ENCODE assay signal across 14 cellular contexts in the genomic region with DNA sequence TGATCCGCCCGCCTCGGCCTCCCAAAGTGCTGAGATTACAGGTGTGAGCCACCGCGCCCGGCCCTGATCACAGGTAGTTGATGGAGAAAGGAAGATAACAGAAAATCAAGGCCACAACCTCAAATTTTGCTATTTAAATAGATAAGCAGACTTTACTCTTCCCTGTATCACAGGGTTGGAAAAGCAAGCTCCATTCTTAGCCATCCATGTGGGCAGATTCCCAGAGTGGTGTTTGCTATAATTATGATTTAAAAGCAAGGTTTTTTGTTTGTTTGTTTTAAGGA. TPM values are rescaled to one million over a fixed set of nuclear protein-coding genes. Genes with fewer than 3 reads are reported as not detected.
A peak's percentile ranks its signal among the peaks of the same experiment; 100 is the strongest.
DNase-seq lines count a peak whose midpoint lies in the region; ATAC-seq and TF ChIP-seq lines count a peak whose summit lies in the region.
"Had no signal": no experiment of that assay in that cellular context is flagged by ENCODE, and none has a peak within 500 bp of the region (broad histone marks: within the 10 kb centered on the region; RNA-seq: fewer than 3 reads in every experiment).

No MANE protein-coding gene starts in this region.

- H3K9me3 ChIP-seq in right cardiac atrium (ENCODE audit: control insufficient read depth, low read length): no peaks in the 10 kb centered on the region
- H3K9me3 ChIP-seq in right atrium auricular region: no peaks in the 10 kb centered on the region
- H3K9me3 ChIP-seq in uterus: no peaks in the 10 kb centered on the region
- H3K9me3 ChIP-seq: gastroesophageal sphincter, SJCRH30 had no signal

- H3K4me3 ChIP-seq in right cardiac atrium (ENCODE audit: low read length) (no peak overlapping the region), right atrium auricular region (no peak overlapping the region), uterus (no peak overlapping the region)
- H3K4me3 ChIP-seq: gastroesophageal sphincter, SJCRH30 had no signal

- H3K36me3 ChIP-seq in right atrium auricular region (no peaks in the 10 kb centered on the region), uterus (no peaks in the 10 kb centered on the region)
- H3K36me3 ChIP-seq: gastroesophageal sphincter, SJCRH30 had no signal

- no peaks in the 10 kb centered on the region for H3K27me3 Mint-ChIP-seq in activated naive CD8-positive, alpha-beta T cell treated with anti-CD3 and anti-CD28 coated beads, Interleukin-2, amount 50 U/mL, for 24 hours
- H3K27me3 Mint-ChIP-seq in natural killer cell (ENCODE audit: low read depth in 2 of 2): no peaks in the 10 kb centered on the region

- no peak for ATAC-seq in right cardiac atrium
- ATAC-seq in activated naive CD8-positive, alpha-beta T cell treated with anti-CD3 and anti-CD28 coated beads, Interleukin-2, amount 50 U/mL, for 24 hours: no peak
- ATAC-seq in natural killer cell: no peak
- ATAC-seq in GM21825 (IDR thresholded peaks at IDR 0.05; ENCODE audit: unreplicated experiment): no peak
- ATAC-seq: CD8-positive, alpha-beta T cell had no signal

- H3K27me3 ChIP-seq in right cardiac atrium (ENCODE audit: control insufficient read depth, insufficient read depth) (no peaks in the 10 kb centered on the region), right atrium auricular region (no peaks in the 10 kb centered on the region), uterus (no peaks in the 10 kb centered on the region)
- H3K27me3 ChIP-seq: gastroesophageal sphincter, SJCRH30 had no signal

- no peak overlapping the region for H3K4me3 Mint-ChIP-seq in activated naive CD8-positive, alpha-beta T cell treated with anti-CD3 and anti-CD28 coated beads, Interleukin-2, amount 50 U/mL, for 24 hours
- H3K4me3 Mint-ChIP-seq in natural killer cell: no peak overlapping the region
- H3K4me3 Mint-ChIP-seq: neural crest cell had no signal

- H3K4me1 Mint-ChIP-seq in activated naive CD8-positive, alpha-beta T cell treated with anti-CD3 and anti-CD28 coated beads, Interleukin-2, amount 50 U/mL, for 24 hours: peaks cover 73% of the 10 kb centered on the region
- peaks cover 7 to 10% of the 10 kb centered on the region in 2 donors for H3K4me1 Mint-ChIP-seq in natural killer cell

- peaks cover under 1% of the 10 kb centered on the region for H3K36me3 Mint-ChIP-seq in activated naive CD8-positive, alpha-beta T cell treated with anti-CD3 and anti-CD28 coated beads, Interleukin-2, amount 50 U/mL, for 24 hours (ENCODE audit: low read depth)
- no peaks in the 10 kb centered on the region for H3K36me3 Mint-ChIP-seq in natural killer cell

- TF ChIP-seq POLR2A in uterus (IDR thresholded peaks at IDR 0.05): no peak

- H3K4me1 ChIP-seq in right cardiac atrium (ENCODE audit: control insufficient read depth, insufficient read depth, low read length) (peaks cover 2% of the 10 kb centered on the region), right atrium auricular region (peaks cover 0 to 38% of the 10 kb centered on the region in 2 donors), uterus (peaks cover 13 to 26% of the 10 kb centered on the region in 2 donors)

- WGBS in right cardiac atrium: 96% methylated on average over 6 of the region's 6 CpGs

- peak overlapping the region; percentile 88 for H3K27ac Mint-ChIP-seq in activated naive CD8-positive, alpha-beta T cell treated with anti-CD3 and anti-CD28 coated beads, Interleukin-2, amount 50 U/mL, for 24 hours
- H3K27ac Mint-ChIP-seq in natural killer cell: peak overlapping the region; percentile 51 to 75
- H3K27ac Mint-ChIP-seq: CD8-positive, alpha-beta T cell had no signal

- H3K9me3 Mint-ChIP-seq in activated naive CD8-positive, alpha-beta T cell treated with anti-CD3 and anti-CD28 coated beads, Interleukin-2, amount 50 U/mL, for 24 hours: no peaks in the 10 kb centered on the region
- no peaks in the 10 kb centered on the region for H3K9me3 Mint-ChIP-seq in natural killer cell
- H3K9me3 Mint-ChIP-seq: CD8-positive, alpha-beta T cell; neural crest cell had no signal

- DNase-seq in right cardiac atrium: no peak
- DNase-seq in right atrium auricular region (ENCODE audit: low spot score): no peak
- no peak for DNase-seq in activated naive CD8-positive, alpha-beta T cell treated with anti-CD3 and anti-CD28 coated beads, Interleukin-2, amount 50 U/mL, for 24 hours
- DNase-seq in natural killer cell: no peak
- no peak for DNase-seq in uterus
- no peak for DNase-seq in GM19240 (ENCODE audit: insufficient read length, low spot score)
- no peak for DNase-seq in DMS 273 treated with DMSO at 0.1 percent for 48 hours (lab: John Stamatoyannopoulos, UW)
- DNase-seq: activated CD4-positive, alpha-beta T cell treated with anti-CD3 and anti-CD28 coated beads for 1 hour; NCI-H446 treated with DMSO at 0.1 percent for 48 hours; SJCRH30 had no signal

- intact Hi-C loops in right cardiac atrium (cut with DNase I) (no loop called here), natural killer cell (cut with micrococcal nuclease) (no loop called here), uterus (cut with DNase I; ENCODE audit: low total_unique reads) (no loop called here)

- TF ChIP-seq CTCF in right atrium auricular region (IDR thresholded peaks at IDR 0.05) (no peak), natural killer cell (IDR thresholded peaks at IDR 0.05) (no peak), uterus (IDR thresholded peaks at IDR 0.05) (no peak)

- peak overlapping the region; percentile 38 for H3K27ac ChIP-seq in right cardiac atrium (ENCODE audit: low read length)
- no peak overlapping the region for H3K27ac ChIP-seq in right atrium auricular region
- H3K27ac ChIP-seq in uterus: peak overlapping the region; percentile 94 to 97
- H3K27ac ChIP-seq: SJCRH30 had no signal

RNA-seq across cellular contexts. Expression of a gene that starts 44.4 kb away (rescaled TPM):
- total RNA-seq in right cardiac atrium: 1 to 10 TPM; 7.1 to 8.5 (median 8.3) TPM
- polyA plus RNA-seq in right cardiac atrium: 5.1 TPM
- 1 to 10 TPM; 6.1 to 8.0 TPM for total RNA-seq in right atrium auricular region
- 1 to 10 TPM; 8.4 to 9.0 (median 8.4) TPM for total RNA-seq in natural killer cell
- total RNA-seq in uterus: 10 to 100 TPM in 3 of 4 donors, 1 to 10 TPM in 1; 7.7 to 62.9 (median 18.7) TPM

RNA-seq across cellular contexts. Expression of a gene that starts 44.6 kb away (rescaled TPM):
- total RNA-seq in right cardiac atrium: 10 to 100 TPM; 21.9 to 31.3 (median 28.0) TPM
- polyA plus RNA-seq in right cardiac atrium: 7.8 TPM
- 10 to 100 TPM; 14.3 to 21.8 TPM for total RNA-seq in right atrium auricular region
- total RNA-seq in natural killer cell: 10 to 100 TPM; 70.6 to 85.0 (median 78.2) TPM
- 10 to 100 TPM; 19.2 to 86.2 (median 55.8) TPM for total RNA-seq in uterus

Comparison
In these comparisons a context has a peak if more than half of its experiments do, and no peak if none do; other contexts are left out.
1. H3K27ac ChIP-seq: peak in right cardiac atrium (single experiment) and uterus (2 of 2); none in right atrium auricular region (0 of 2).